ENCODE assay signal across 8 cellular contexts in the genomic region with DNA sequence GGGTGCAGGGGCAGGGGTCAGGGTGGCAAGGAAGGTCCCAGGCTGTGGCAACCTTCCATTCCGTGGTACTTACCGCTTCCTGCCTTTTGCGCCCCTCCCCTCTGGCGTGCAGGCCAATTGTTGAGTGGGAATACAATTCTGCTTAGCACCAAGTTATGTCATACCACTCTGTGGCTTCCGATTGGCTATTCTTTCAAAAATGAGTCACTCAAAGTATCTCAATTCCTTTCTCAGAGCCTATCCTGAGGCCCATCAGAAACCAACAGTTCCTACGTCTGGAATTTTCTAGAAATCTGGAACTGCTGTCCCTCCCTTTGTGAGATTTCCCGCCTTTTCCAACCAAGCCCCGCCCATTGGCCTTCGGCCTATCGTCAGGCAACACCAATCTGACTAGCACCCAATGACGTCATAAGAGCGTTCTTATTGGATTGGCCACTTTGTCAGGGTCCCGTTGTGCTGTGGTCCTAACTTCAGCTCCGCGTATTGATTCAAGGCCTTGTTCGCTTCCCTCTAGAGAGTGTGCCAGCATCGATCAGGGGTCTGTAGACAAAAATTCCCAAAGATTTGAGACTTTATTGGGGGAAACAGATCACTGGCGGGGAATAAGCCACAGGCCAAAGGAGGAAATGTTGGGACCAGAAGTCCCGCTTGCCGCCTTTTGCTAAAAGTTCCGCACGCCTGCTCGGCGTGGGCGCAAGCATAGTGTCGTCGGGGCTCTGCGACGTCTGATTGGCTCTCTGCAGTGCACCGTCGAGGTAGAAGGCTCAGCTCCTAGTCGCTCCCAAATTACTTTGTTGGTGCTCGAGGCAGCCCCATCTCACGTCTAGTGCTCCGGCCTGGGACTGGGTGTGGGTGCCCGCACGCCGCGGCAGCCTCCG. TPM values are rescaled to one million over a fixed set of nuclear protein-coding genes. Genes with fewer than 3 reads are reported as not detected.
DNase-seq lines count a peak whose midpoint lies in the region; ATAC-seq and TF ChIP-seq lines count a peak whose summit lies in the region.

No MANE protein-coding gene starts in this region.

- DNase-seq in NCI-H510A treated with DMSO at 0.1 percent for 48 hours (lab: John Stamatoyannopoulos, UW), result peak; percentile 54
- DNase-seq in activated CD4-positive, alpha-beta T cell treated with anti-CD3 and anti-CD28 coated beads, Interleukin-2, amount 50 U/mL, for 48 hours, result peak; percentile 89 to 91
- peak; percentile 93 for DNase-seq in dermis blood vessel endothelial cell
- peak; percentile 95 for DNase-seq in medulla oblongata (ENCODE audit: extremely low spot score)
- peak; percentile 56 to 60 for DNase-seq in stimulated activated CD8-positive, alpha-beta memory T cell treated with anti-CD3 and anti-CD28 coated beads, Interleukin-15, amount 100 ng/mL, for 48 hours (ENCODE audit: low read depth in 2 of 2)

- ATAC-seq in GM18502 (IDR thresholded peaks at IDR 0.05; ENCODE audit: poor library complexity, unreplicated experiment) (peak; percentile 86), HG03045 (IDR thresholded peaks at IDR 0.05; ENCODE audit: unreplicated experiment) (peak; percentile 78)

- no peak for TF ChIP-seq CTCF in 22Rv1 (IDR thresholded peaks at IDR 0.05)

- H3K27ac ChIP-seq in 22Rv1, result peak overlapping the region; percentile 69

RNA-seq across cellular contexts. Expression of a gene that starts 11.7 kb away (rescaled TPM):
- total RNA-seq in dermis blood vessel endothelial cell, result 0.05 TPM in 1 of 2 replicates, not detected in the other

RNA-seq across cellular contexts. Expression of a gene that starts 15.1 kb away (rescaled TPM):
- 1.7 and 4.8 TPM in 2 replicates for total RNA-seq in dermis blood vessel endothelial cell

RNA-seq across cellular contexts. Expression of a gene that starts 23.9 kb away (rescaled TPM):
- 1.6 and 3.1 TPM in 2 replicates for total RNA-seq in dermis blood vessel endothelial cell

RNA-seq across cellular contexts. Expression of a gene that starts 34.7 kb away (rescaled TPM):
- total RNA-seq in dermis blood vessel endothelial cell, result not detected in 2 replicates

RNA-seq across cellular contexts. Expression of a gene that starts 41.8 kb away (rescaled TPM):
- total RNA-seq in dermis blood vessel endothelial cell, result 8.8 and 12.6 TPM in 2 replicates

Comparison
In these comparisons a context has a peak if more than half of its experiments do, and no peak if none do; other contexts are left out.
1. Peak in every context shown above with its lines: DNase-seq, ATAC-seq and H3K27ac ChIP-seq.